In genomic region chr12:124031058-124031457, GRCh38 we compare ENCODE assay signal across 15 cellular contexts. TPM values are rescaled to one million over a fixed set of nuclear protein-coding genes. Genes with fewer than 3 reads are reported as not detected.
A peak's percentile ranks its signal among the peaks of the same experiment; 100 is the strongest.
DNase-seq lines count a peak whose midpoint lies in the region; TF ChIP-seq lines count a peak whose summit lies in the region.
"Had no signal": no experiment of that assay in that cellular context is flagged by ENCODE, and none has a peak within 500 bp of the region (broad histone marks: within the 10 kb centered on the region; RNA-seq: fewer than 3 reads in every experiment).

No MANE protein-coding gene starts in this region.

- H3K36me3 ChIP-seq in SJCRH30 (no peaks in the 10 kb centered on the region), mesodermal cell (ENCODE audit: control insufficient read depth, insufficient read depth, low read length) (no peaks in the 10 kb centered on the region), suprapubic skin (no peaks in the 10 kb centered on the region)
- H3K36me3 ChIP-seq: BE2C had no signal

- H3K9me3 ChIP-seq in SJCRH30 (replicated peaks) (no peaks in the 10 kb centered on the region), mesodermal cell (ENCODE audit: control insufficient read depth, low read length) (no peaks in the 10 kb centered on the region), suprapubic skin (no peaks in the 10 kb centered on the region)
- H3K9me3 ChIP-seq: BE2C had no signal

- no peak for TF ChIP-seq POLR2A in suprapubic skin (IDR thresholded peaks at IDR 0.05)

- no peaks in the 10 kb centered on the region for H3K9me3 Mint-ChIP-seq in chondrocyte (ENCODE audit: low read depth)
- H3K9me3 Mint-ChIP-seq: CD4-positive, alpha-beta T cell had no signal

- H3K4me3 Mint-ChIP-seq in chondrocyte (ENCODE audit: unreplicated experiment), result no peak overlapping the region
- H3K4me3 Mint-ChIP-seq: CD4-positive, alpha-beta T cell had no signal

- no peaks in the 10 kb centered on the region for H3K27me3 ChIP-seq in SJCRH30
- H3K27me3 ChIP-seq in suprapubic skin, result no peaks in the 10 kb centered on the region
- H3K27me3 ChIP-seq: BE2C had no signal

- WGBS in mesodermal cell (ENCODE audit: insufficient coverage in 2 of 2), 2 experiments, result 90 to 100% methylated on average over 2 of the region's 5 CpGs
- 88% methylated on average over 5 of the region's 5 CpGs for WGBS in suprapubic skin

- no peaks in the 10 kb centered on the region for H3K36me3 Mint-ChIP-seq in chondrocyte (ENCODE audit: low read depth)

- TF ChIP-seq CTCF in chondrocyte (IDR thresholded peaks at IDR 0.05), result no peak
- no peak for TF ChIP-seq CTCF in suprapubic skin (IDR thresholded peaks at IDR 0.05)

- peak overlapping the region; percentile 92 for H3K27ac Mint-ChIP-seq in chondrocyte (ENCODE audit: unreplicated experiment)
- H3K27ac Mint-ChIP-seq: CD4-positive, alpha-beta T cell had no signal

- DNase-seq in SJCRH30 (no peak), chondrocyte (ENCODE audit: low spot score) (no peak), stromal cell of bone marrow (ENCODE audit: low read depth) (peak; percentile 37), NCI-H187 treated with DMSO at 0.1 percent for 48 hours (lab: John Stamatoyannopoulos, UW) (no peak), D341Med (ENCODE audit: low spot score) (no peak), suprapubic skin (ENCODE audit: low spot score in 2 of 2) (no peak)
- DNase-seq: CD4-positive, alpha-beta T cell; KG1; NCI-H1048; NCI-H146; NCI-H2081 treated with DMSO at 0.1 percent for 48 hours; NCI-H510A treated with DMSO at 0.1 percent for 48 hours had no signal

- no peak overlapping the region for H3K27ac ChIP-seq in SJCRH30
- H3K27ac ChIP-seq in mesodermal cell (ENCODE audit: low read depth, low read length, severe bottlenecking), result peak overlapping the region; percentile 87
- H3K27ac ChIP-seq in suprapubic skin, result no peak overlapping the region
- H3K27ac ChIP-seq: SK-N-MC had no signal

- no peak for TF ChIP-seq EP300 in suprapubic skin (IDR thresholded peaks at IDR 0.05)

- H3K4me1 ChIP-seq in SJCRH30 (peaks cover 35% of the 10 kb centered on the region), mesodermal cell (ENCODE audit: control insufficient read depth, insufficient read depth, low read length, poor library complexity, severe bottlenecking) (peaks cover 51% of the 10 kb centered on the region), suprapubic skin (peaks cover 9% of the 10 kb centered on the region)

- H3K4me1 Mint-ChIP-seq in chondrocyte (ENCODE audit: low read depth), result peaks cover 59% of the 10 kb centered on the region

- H3K27me3 Mint-ChIP-seq in chondrocyte (ENCODE audit: low read depth), result no peaks in the 10 kb centered on the region
- H3K27me3 Mint-ChIP-seq: CD4-positive, alpha-beta T cell had no signal

- H3K4me3 ChIP-seq in SJCRH30 (peak overlapping the region; percentile 10), mesodermal cell (ENCODE audit: extremely low read depth, insufficient read depth, low read length, poor library complexity, severe bottlenecking) (no peak overlapping the region), suprapubic skin (no peak overlapping the region)

RNA-seq across cellular contexts. Expression of gene ZNF664, which starts 58.0 kb away (rescaled TPM):
- total RNA-seq in SJCRH30 (2014; rRNA removed; shearing (Covaris generic)), result 102 TPM in 2 replicates
- total RNA-seq in chondrocyte (86.7 to 99.8 TPM (median 88.0 TPM) in 3 replicates), suprapubic skin (10 to 100 TPM; 29.6 to 39.6 (median 32.8) TPM)
- 86.8 TPM for polyA plus RNA-seq in mesodermal cell (2013, experiment 1 of 2)
- polyA plus RNA-seq in mesodermal cell (2013, experiment 2 of 2), result 79.6 TPM

RNA-seq across cellular contexts. Expression of gene CCDC92, which starts 58.4 kb away (rescaled TPM):
- 7.6 and 7.7 TPM in 2 replicates for total RNA-seq in SJCRH30 (2014; rRNA removed; shearing (Covaris generic))
- 63.0 to 74.7 TPM (median 68.8 TPM) in 3 replicates for total RNA-seq in chondrocyte
- 39.5 TPM for polyA plus RNA-seq in mesodermal cell (2013, experiment 1 of 2)
- 32.9 TPM for polyA plus RNA-seq in mesodermal cell (2013, experiment 2 of 2)
- total RNA-seq in suprapubic skin, result 10 to 100 TPM in 2 of 4 donors, 1 to 10 TPM in 2; 6.5 to 17.1 (median 10.6) TPM
